In genomic region chr1:183583466-183583865, GRCh38 we compare ENCODE assay signal across 21 cellular contexts. TPM values are rescaled to one million over a fixed set of nuclear protein-coding genes. Genes with fewer than 3 reads are reported as not detected.
DNase-seq lines count a peak whose midpoint lies in the region; ATAC-seq and TF ChIP-seq lines count a peak whose summit lies in the region.
"Had no signal": no experiment of that assay in that cellular context is flagged by ENCODE, and none has a peak within 500 bp of the region (broad histone marks: within the 10 kb centered on the region; RNA-seq: fewer than 3 reads in every experiment).

No MANE protein-coding gene starts in this region.

- no peaks in the 10 kb centered on the region for H3K9me3 ChIP-seq in mammary epithelial cell (replicated peaks; ENCODE audit: insufficient read depth, low read length)
- no peaks in the 10 kb centered on the region for H3K9me3 ChIP-seq in upper lobe of left lung
- H3K9me3 ChIP-seq: breast epithelium, pancreas had no signal

- H3K27ac Mint-ChIP-seq in MCF 10A (ENCODE audit: low read depth, unreplicated experiment) = no peak overlapping the region
- H3K27ac Mint-ChIP-seq: activated naive CD8-positive, alpha-beta T cell treated with anti-CD3 and anti-CD28 coated beads, Interleukin-2, amount 10 ng/mL, durations not matched to agents 7 days and 5 days; CD4-positive, alpha-beta T cell had no signal

- peak; percentile 53 to 72 for ATAC-seq in upper lobe of left lung (ENCODE audit: low FRiP score in 2 of 2)
- no peak for ATAC-seq in HG03280 (IDR thresholded peaks at IDR 0.05; ENCODE audit: unreplicated experiment)
- ATAC-seq in GM21529 (IDR thresholded peaks at IDR 0.05; ENCODE audit: unreplicated experiment) = no peak

- no peak overlapping the region for H3K4me3 ChIP-seq in mammary epithelial cell (replicated peaks in 1 of 3; ENCODE audit: insufficient read depth in 1 of 3, low read depth in 2 of 3, low read length in 3 of 3)
- H3K4me3 ChIP-seq in fibroblast of pulmonary artery (replicated peaks; ENCODE audit: low read depth, low read length) = no peak overlapping the region
- no peak overlapping the region for H3K4me3 ChIP-seq in upper lobe of left lung
- H3K4me3 ChIP-seq: breast epithelium, pancreas, smooth muscle cell had no signal

- H3K36me3 ChIP-seq in mammary epithelial cell (ENCODE audit: insufficient read depth, low read length) (no peaks in the 10 kb centered on the region), upper lobe of left lung (no peaks in the 10 kb centered on the region)
- H3K36me3 ChIP-seq: breast epithelium, pancreas had no signal

- H3K79me2 ChIP-seq in mammary epithelial cell (ENCODE audit: insufficient read depth, low read length) = no peaks in the 10 kb centered on the region

- H3K27me3 ChIP-seq in mammary epithelial cell (ENCODE audit: insufficient read depth, low read length) (no peaks in the 10 kb centered on the region), upper lobe of left lung (no peaks in the 10 kb centered on the region)
- H3K27me3 ChIP-seq: breast epithelium, pancreas had no signal

- no peaks in the 10 kb centered on the region for H4K20me1 ChIP-seq in mammary epithelial cell (ENCODE audit: insufficient read depth, low read length)

- peak in 1 of 4 donors; percentile 50 for TF ChIP-seq POLR2A in upper lobe of left lung (IDR thresholded peaks at IDR 0.05)

- H2AFZ ChIP-seq in mammary epithelial cell (ENCODE audit: low read depth, low read length) = no peak overlapping the region

- H3K4me2 ChIP-seq in mammary epithelial cell (ENCODE audit: insufficient read depth, low read depth, low read length) = no peak overlapping the region
- H3K4me2 ChIP-seq: smooth muscle cell had no signal

- CTCF ChIA-PET in MCF 10A (lab: Yijun Ruan, JAX) = no interaction called here
- CTCF ChIA-PET in mammary epithelial cell (lab: Charles Lee; ENCODE audit: low non-redundant PET) = no interaction called here

- BruUV-seq in MCF 10A (replicated peaks; lab: Mats Ljungman, UMichigan) = no TSS peak
- no TSS peak for BruUV-seq in mammary epithelial cell (replicated peaks; lab: Mats Ljungman, UMichigan)

- no peaks in the 10 kb centered on the region for H3K9me3 Mint-ChIP-seq in MCF 10A (ENCODE audit: unreplicated experiment)
- H3K9me3 Mint-ChIP-seq: activated naive CD8-positive, alpha-beta T cell treated with anti-CD3 and anti-CD28 coated beads, Interleukin-2, amount 10 ng/mL, durations not matched to agents 7 days and 5 days; CD4-positive, alpha-beta T cell had no signal

- no peak overlapping the region for H3K4me3 Mint-ChIP-seq in MCF 10A (ENCODE audit: unreplicated experiment)
- H3K4me3 Mint-ChIP-seq: activated naive CD8-positive, alpha-beta T cell treated with anti-CD3 and anti-CD28 coated beads, Interleukin-2, amount 10 ng/mL, durations not matched to agents 7 days and 5 days; CD4-positive, alpha-beta T cell had no signal

- no peaks in the 10 kb centered on the region for H3K27me3 Mint-ChIP-seq in MCF 10A (ENCODE audit: insufficient read depth, unreplicated experiment)
- H3K27me3 Mint-ChIP-seq: activated naive CD8-positive, alpha-beta T cell treated with anti-CD3 and anti-CD28 coated beads, Interleukin-2, amount 10 ng/mL, durations not matched to agents 7 days and 5 days; CD4-positive, alpha-beta T cell had no signal

- peaks cover 9% of the 10 kb centered on the region for H3K4me1 Mint-ChIP-seq in MCF 10A (ENCODE audit: insufficient read depth, unreplicated experiment)

- no peak overlapping the region for H3K27ac ChIP-seq in mammary epithelial cell (ENCODE audit: insufficient read depth, low read depth, low read length)
- peak overlapping the region; percentile 39 to 78 (median 69) for H3K27ac ChIP-seq in upper lobe of left lung
- H3K27ac ChIP-seq: 22Rv1, breast epithelium, pancreas had no signal

- POLR2A ChIA-PET in MCF 10A (lab: Yijun Ruan, JAX) = no interaction called here

- intact Hi-C loops in MCF 10A (cut with micrococcal nuclease) (no loop called here), mammary epithelial cell (cut with micrococcal nuclease) (no loop called here)

- in situ Hi-C loops in mammary epithelial cell (cut with MboI; ENCODE audit: low sequenced_read_pairs in 2 of 2) = no loop called here

- TF ChIP-seq CTCF in MCF 10A (IDR thresholded peaks at IDR 0.05; ENCODE audit: unreplicated experiment) (no peak), mammary epithelial cell (conservative IDR thresholded peaks at IDR 0.05 in 1 of 2, IDR thresholded peaks at IDR 0.05 in 1 of 2; ENCODE audit: extremely low read depth in 1 of 2, insufficient read depth in 1 of 2, low read depth in 1 of 2, low read length in 2 of 2) (no peak), fibroblast of pulmonary artery (IDR thresholded peaks at IDR 0.05; ENCODE audit: low read length, missing control alignments) (no peak), upper lobe of left lung (IDR thresholded peaks at IDR 0.05) (no peak)

- 98% methylated on average over 6 of the region's 6 CpGs for WGBS in mammary epithelial cell (ENCODE audit: low coverage, missing lambda C conversion rate)
- 44 to 59% methylated on average over 6 of the region's 6 CpGs for WGBS in upper lobe of left lung, 2 donors

- no peaks in the 10 kb centered on the region for H3K4me1 ChIP-seq in mammary epithelial cell (ENCODE audit: insufficient read depth, low read length)
- peaks cover 20 to 38% (median 36%) of the 10 kb centered on the region in 4 donors for H3K4me1 ChIP-seq in upper lobe of left lung
- H3K4me1 ChIP-seq: breast epithelium, pancreas had no signal

- DNase-seq in MCF 10A (ENCODE audit: unreplicated experiment) = peak; percentile 84
- no peak for DNase-seq in mammary epithelial cell
- DNase-seq in SIG-M5 (lab: John Stamatoyannopoulos, UW) = peak; percentile 95
- peak; percentile 65 for DNase-seq in fibroblast of pulmonary artery (ENCODE audit: low read depth)
- peak in 1 of 2 donors; percentile 72 for DNase-seq in upper lobe of left lung
- no peak for DNase-seq in UCSD-AML1 (lab: John Stamatoyannopoulos, UW; ENCODE audit: unreplicated experiment)
- DNase-seq: activated CD4-positive, alpha-beta T cell treated with anti-CD3 and anti-CD28 coated beads, Interleukin-2, amount 50 U/mL, for 1 hour; activated naive CD8-positive, alpha-beta T cell treated with anti-CD3 and anti-CD28 coated beads, Interleukin-2, amount 10 ng/mL, durations not matched to agents 7 days and 5 days; activated T-cell treated with anti-CD3 and anti-CD28 coated beads for 4 hours; CD4-positive, alpha-beta T cell; DMS79; hypothalamus; KBM-7; NCI-H1436; pancreas had no signal

- dilution Hi-C loops in mammary epithelial cell (cut with HindIII; ENCODE audit: low sequenced_read_pairs) = no loop called here

- no peaks in the 10 kb centered on the region for H3K36me3 Mint-ChIP-seq in MCF 10A (ENCODE audit: insufficient read depth, unreplicated experiment)
- H3K36me3 Mint-ChIP-seq: activated naive CD8-positive, alpha-beta T cell treated with anti-CD3 and anti-CD28 coated beads, Interleukin-2, amount 10 ng/mL, durations not matched to agents 7 days and 5 days had no signal

- no peak overlapping the region for H3K9ac ChIP-seq in mammary epithelial cell (ENCODE audit: insufficient read depth, low read length)

- TF ChIP-seq EP300 in upper lobe of left lung (IDR thresholded peaks at IDR 0.05) = peak in 1 of 4 donors; percentile 40

RNA-seq across cellular contexts. Expression of gene NCF2, which starts 6.8 kb away (rescaled TPM):
- total RNA-seq in MCF 10A (2022) (4.9 and 8.7 TPM in 2 replicates), mammary epithelial cell (1 to 10 TPM in 1 of 2 donors, under 1 TPM in 1; under 0.01 to 8.5 TPM), upper lobe of left lung (100 to 1,000 TPM in 4 of 6 donors, 10 to 100 TPM in 2; 68.5 to 202 (median 143) TPM)
- 3.4 TPM for polyA plus RNA-seq in mammary epithelial cell
- not detected for polyA minus RNA-seq in mammary epithelial cell
- total RNA-seq: myocyte had no signal

RNA-seq across cellular contexts. Expression of gene ARPC5, which starts 52.1 kb away (rescaled TPM):
- total RNA-seq in MCF 10A (2022) (195 and 240 TPM in 2 replicates), mammary epithelial cell (100 to 1,000 TPM; 162 to 186 TPM), upper lobe of left lung (100 to 1,000 TPM in 4 of 6 donors, 10 to 100 TPM in 2; 28.3 to 193 (median 109) TPM)
- 125 TPM for polyA plus RNA-seq in mammary epithelial cell
- 125 TPM for polyA minus RNA-seq in mammary epithelial cell

Comparison
In these comparisons a context has a peak if more than half of its experiments do, and no peak if none do; other contexts are left out.
1. DNase-seq: peak in MCF 10A (single experiment), SIG-M5 (single experiment) and fibroblast of pulmonary artery (single experiment); none in mammary epithelial cell (single experiment) and UCSD-AML1 (single experiment).
2. ATAC-seq: peak in upper lobe of left lung (2 of 2); none in HG03280 (single experiment) and GM21529 (single experiment).